In genomic region chr3:161070252-161070930, GRCh38 we compare ENCODE assay signal across 12 cellular contexts. TPM values are rescaled to one million over a fixed set of nuclear protein-coding genes. Genes with fewer than 3 reads are reported as not detected.
A peak's percentile ranks its signal among the peaks of the same experiment; 100 is the strongest.
DNase-seq lines count a peak whose midpoint lies in the region; ATAC-seq and TF ChIP-seq lines count a peak whose summit lies in the region.
"Had no signal": no experiment of that assay in that cellular context is flagged by ENCODE, and none has a peak within 500 bp of the region (broad histone marks: within the 10 kb centered on the region; RNA-seq: fewer than 3 reads in every experiment).

No MANE protein-coding gene starts in this region.

- no peaks in the 10 kb centered on the region for H3K9me3 ChIP-seq in CD8-positive, alpha-beta memory T cell (ENCODE audit: low read length)
- H3K9me3 ChIP-seq: psoas muscle had no signal

- H3K27me3 ChIP-seq in ACC112 (ENCODE audit: insufficient read depth, low read length) = no peaks in the 10 kb centered on the region
- no peaks in the 10 kb centered on the region for H3K27me3 ChIP-seq in GM23338 (ENCODE audit: insufficient read depth)
- H3K27me3 ChIP-seq in CD8-positive, alpha-beta memory T cell (ENCODE audit: insufficient read depth, low read length, poor library complexity, severe bottlenecking) = no peaks in the 10 kb centered on the region
- H3K27me3 ChIP-seq: cardiac muscle cell had no signal

- H3K4me1 ChIP-seq in ACC112 (ENCODE audit: control insufficient read depth, insufficient read depth, low read length, unreplicated experiment) (peaks cover 23% of the 10 kb centered on the region), GM23338 (ENCODE audit: insufficient read depth) (no peaks in the 10 kb centered on the region)
- H3K4me1 ChIP-seq in CD8-positive, alpha-beta memory T cell (ENCODE audit: insufficient read depth, low read length) = no peaks in the 10 kb centered on the region
- H3K4me1 ChIP-seq: psoas muscle had no signal

- intact Hi-C loops in activated B cell treated with CpG ODN at 0.5 μM for 24 hours (cut with micrococcal nuclease) = loop anchor here (1.0 to 2.0 kb wide), 3 partner anchors 151 to 506 kb away; partner anchors contain the start of genes KPNA4 and NMD3

- H3K36me3 Mint-ChIP-seq in GM23338 (ENCODE audit: low read depth) = peaks cover 3% of the 10 kb centered on the region; the same call in 1 of the 3 replicates
- no peaks in the 10 kb centered on the region for H3K36me3 Mint-ChIP-seq in activated B cell treated with CpG ODN at 0.5 μM for 24 hours (ENCODE audit: low read depth)
- H3K36me3 Mint-ChIP-seq in CD8-positive, alpha-beta memory T cell = peaks cover 0 to 9% (median 3%) of the 10 kb centered on the region in 3 donors

- H2AFZ ChIP-seq in ACC112 (ENCODE audit: low read length, unreplicated experiment) = no peak overlapping the region
- H2AFZ ChIP-seq in GM23338 = no peak overlapping the region

- H3K4me3 ChIP-seq in ACC112 (ENCODE audit: low read depth, low read length) (no peak overlapping the region), GM23338 (no peak overlapping the region)
- no peak overlapping the region for H3K4me3 ChIP-seq in CD8-positive, alpha-beta memory T cell (ENCODE audit: low read length)
- H3K4me3 ChIP-seq: cardiac muscle cell, psoas muscle had no signal

- H3K4me3 Mint-ChIP-seq in GM23338 (no peak overlapping the region), activated B cell treated with CpG ODN at 0.5 μM for 24 hours (peak overlapping the region; percentile 42)
- H3K4me3 Mint-ChIP-seq in CD8-positive, alpha-beta memory T cell = no peak overlapping the region
- H3K4me3 Mint-ChIP-seq: stimulated activated naive CD8-positive, alpha-beta T cell treated with anti-CD3 and anti-CD28 coated beads, Interleukin-15, Interleukin-2, amounts not matched to agents 100 ng/mL and 50 ng/mL, for 24 hours had no signal

- no peaks in the 10 kb centered on the region for H3K36me3 ChIP-seq in ACC112 (ENCODE audit: insufficient read depth, low read length)
- no peaks in the 10 kb centered on the region for H3K36me3 ChIP-seq in GM23338 (ENCODE audit: insufficient read depth)
- H3K36me3 ChIP-seq in CD8-positive, alpha-beta memory T cell (ENCODE audit: insufficient read depth, low read length) = no peaks in the 10 kb centered on the region
- H3K36me3 ChIP-seq: cardiac muscle cell had no signal

- CTCF ChIA-PET in activated B cell treated with CpG ODN at 0.5 μM for 24 hours (lab: Charles Lee) = interaction anchor here (1.3 to 1.4 kb wide), 2 partner anchors 35 to 113 kb away, joined by 3 to 6 read pairs; no protein-coding TSS in a partner anchor
- CTCF ChIA-PET in CD8-positive, alpha-beta memory T cell (lab: Charles Lee) = no interaction called here

- TF ChIP-seq CTCF in GM23338 (conservative IDR thresholded peaks at IDR 0.05; ENCODE audit: low read depth in 2 of 2) = no peak
- TF ChIP-seq CTCF in activated B cell treated with CpG ODN at 0.5 μM for 24 hours (IDR thresholded peaks at IDR 0.05) = no peak

- H4K20me1 ChIP-seq in GM23338 (replicated peaks; ENCODE audit: insufficient read depth) = no peaks in the 10 kb centered on the region

- peak overlapping the region; percentile 72; the same call in 1 of the 2 replicates for H3K27ac Mint-ChIP-seq in GM23338
- peak overlapping the region; percentile 78 for H3K27ac Mint-ChIP-seq in activated B cell treated with CpG ODN at 0.5 μM for 24 hours
- peak overlapping the region in 1 of 8 donors; percentile 15 for H3K27ac Mint-ChIP-seq in CD8-positive, alpha-beta memory T cell
- H3K27ac Mint-ChIP-seq: stimulated activated naive CD8-positive, alpha-beta T cell treated with anti-CD3 and anti-CD28 coated beads, Interleukin-15, Interleukin-2, amounts not matched to agents 100 ng/mL and 50 ng/mL, for 24 hours had no signal

- ATAC-seq in GM23338 = peak; percentile 71
- ATAC-seq in activated B cell treated with CpG ODN at 0.5 μM for 24 hours (ENCODE audit: low read depth) = no peak
- no peak for ATAC-seq in HG03571 (IDR thresholded peaks at IDR 0.05; ENCODE audit: unreplicated experiment)
- no peak for ATAC-seq in GM18861 (IDR thresholded peaks at IDR 0.05; ENCODE audit: unreplicated experiment)
- ATAC-seq in HG03354 (IDR thresholded peaks at IDR 0.05; ENCODE audit: poor library complexity, severe bottlenecking, unreplicated experiment) = no peak

- H3K9me2 ChIP-seq in GM23338 (ENCODE audit: insufficient read depth) = no peaks in the 10 kb centered on the region

- H3K79me2 ChIP-seq in ACC112 (ENCODE audit: control insufficient read depth, insufficient read depth, low read length, unreplicated experiment) = no peaks in the 10 kb centered on the region
- H3K79me2 ChIP-seq in GM23338 (replicated peaks; ENCODE audit: insufficient read depth) = no peaks in the 10 kb centered on the region

- peak overlapping the region; percentile 46 for H3K27ac ChIP-seq in ACC112 (ENCODE audit: low read depth, low read length)
- H3K27ac ChIP-seq in GM23338 (ENCODE audit: low read depth) = no peak overlapping the region
- H3K27ac ChIP-seq in epithelial cell of prostate = peak overlapping the region; percentile 69
- H3K27ac ChIP-seq in CD8-positive, alpha-beta memory T cell (ENCODE audit: low read depth, low read length) = no peak overlapping the region
- H3K27ac ChIP-seq: cardiac muscle cell, psoas muscle had no signal

- H3K9me3 Mint-ChIP-seq in GM23338 = no peaks in the 10 kb centered on the region
- no peaks in the 10 kb centered on the region for H3K9me3 Mint-ChIP-seq in activated B cell treated with CpG ODN at 0.5 μM for 24 hours
- no peaks in the 10 kb centered on the region for H3K9me3 Mint-ChIP-seq in CD8-positive, alpha-beta memory T cell
- H3K9me3 Mint-ChIP-seq: stimulated activated naive CD8-positive, alpha-beta T cell treated with anti-CD3 and anti-CD28 coated beads, Interleukin-15, Interleukin-2, amounts not matched to agents 100 ng/mL and 50 ng/mL, for 24 hours had no signal

- H3K27me3 Mint-ChIP-seq in GM23338 (ENCODE audit: insufficient read depth, low read depth, poor library complexity) (no peaks in the 10 kb centered on the region), activated B cell treated with CpG ODN at 0.5 μM for 24 hours (no peaks in the 10 kb centered on the region)
- H3K27me3 Mint-ChIP-seq in CD8-positive, alpha-beta memory T cell = no peaks in the 10 kb centered on the region
- H3K27me3 Mint-ChIP-seq: stimulated activated naive CD8-positive, alpha-beta T cell treated with anti-CD3 and anti-CD28 coated beads, Interleukin-15, Interleukin-2, amounts not matched to agents 100 ng/mL and 50 ng/mL, for 24 hours had no signal

- POLR2A ChIA-PET in activated B cell treated with CpG ODN at 0.5 μM for 24 hours (lab: Charles Lee) = interaction anchor here (0.6 to 1.9 kb wide), 6 partner anchors 35 to 315 kb away, joined by 3 to 14 read pairs (median 6); partner anchors contain the start of genes B3GALNT1 and NMD3
- POLR2A ChIA-PET in CD8-positive, alpha-beta memory T cell (lab: Charles Lee) = no interaction called here

- DNase-seq in GM23338 (ENCODE audit: low spot score) (no peak), activated B cell treated with CpG ODN at 0.5 μM for 24 hours (no peak), epithelial cell of prostate (ENCODE audit: low read depth, low spot score) (no peak)
- no peak for DNase-seq in CD8-positive, alpha-beta memory T cell
- DNase-seq: psoas muscle; stimulated activated CD4-positive, alpha-beta T cell treated with anti-CD3 and anti-CD28 coated beads, Interleukin-4, amount 100 ng/mL, for 24 hours had no signal

- no peak overlapping the region for H3K4me2 ChIP-seq in GM23338

- no peaks in the 10 kb centered on the region for H3F3A ChIP-seq in GM23338 (replicated peaks; ENCODE audit: low read depth)

- H3K4me1 Mint-ChIP-seq in GM23338 = peaks cover 17% of the 10 kb centered on the region; the same call in 2 of the 3 replicates
- H3K4me1 Mint-ChIP-seq in activated B cell treated with CpG ODN at 0.5 μM for 24 hours = peaks cover 48% of the 10 kb centered on the region
- no peaks in the 10 kb centered on the region for H3K4me1 Mint-ChIP-seq in CD8-positive, alpha-beta memory T cell

TF ChIP-seq in GM23338, 12 proteins besides CTCF, POLR2A, EP300 and RAD21 (continues in another document):
- no peak for TF ChIP-seq REST (IDR thresholded peaks at IDR 0.05; ENCODE audit: unreplicated experiment)
- TF ChIP-seq ETS1 (IDR thresholded peaks at IDR 0.05) = no peak

RNA-seq across cellular contexts. Expression of gene B3GALNT1, which starts 34.8 kb away (rescaled TPM):
- total RNA-seq in GM23338 (2014; rRNA removed; shearing (Covaris generic)) = 5.9 and 8.3 TPM in 2 replicates
- polyA plus RNA-seq in GM23338 (2016; fragmentation: Nextera tagmentation; extraction: Ambion mirVana) = 3.1 and 3.3 TPM in 2 replicates
- 4.6 and 8.5 TPM in 2 replicates for total RNA-seq in activated B cell treated with CpG ODN at 0.5 μM for 24 hours
- total RNA-seq in CD8-positive, alpha-beta memory T cell = 1 to 10 TPM; 1.8 to 2.4 TPM
- 2.0 TPM for polyA plus RNA-seq in CD8-positive, alpha-beta memory T cell

Comparison
In these comparisons a context has a peak if more than half of its experiments do, and no peak if none do; other contexts are left out.
1. H3K27ac ChIP-seq: peak in ACC112 (single experiment) and epithelial cell of prostate (single experiment); none in GM23338 (single experiment) and CD8-positive, alpha-beta memory T cell (single experiment).